In the genomic region with DNA sequence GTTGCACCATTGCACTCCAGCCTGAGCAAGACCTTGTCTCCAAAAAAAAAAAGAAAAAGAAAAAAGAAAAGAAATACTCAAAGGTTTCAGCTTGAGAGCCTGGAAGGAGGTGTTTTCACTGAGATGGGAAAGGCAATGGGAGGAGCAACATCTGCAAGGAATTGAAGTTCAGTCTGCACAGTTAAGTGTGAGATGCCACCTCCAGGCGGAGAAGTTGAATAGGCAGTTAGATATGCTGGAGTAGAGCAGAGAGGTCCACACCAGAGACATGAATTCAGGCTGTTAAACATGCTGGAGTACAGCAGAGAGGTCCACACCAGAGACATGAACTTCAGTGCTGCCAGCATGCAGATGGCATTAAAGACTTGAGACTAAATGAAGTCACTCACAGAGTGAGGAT, we compare ENCODE assay signal across 15 cellular contexts. TPM values are rescaled to one million over a fixed set of nuclear protein-coding genes. Genes with fewer than 3 reads are reported as not detected.
A peak's percentile ranks its signal among the peaks of the same experiment; 100 is the strongest.
DNase-seq lines count a peak whose midpoint lies in the region; ATAC-seq and FAIRE-seq lines count a peak whose summit lies in the region.
"Had no signal": no experiment of that assay in that cellular context is flagged by ENCODE, and none has a peak within 500 bp of the region (broad histone marks: within the 10 kb centered on the region; RNA-seq: fewer than 3 reads in every experiment).

No MANE protein-coding gene starts in this region.

- peak; percentile 73 for FAIRE-seq in HTR-8/SVneo (lab: Jason Lieb, UNC)
- FAIRE-seq: RCC 7860 had no signal

- ATAC-seq in HG02870 (IDR thresholded peaks at IDR 0.05; ENCODE audit: unreplicated experiment), result no peak
- ATAC-seq: natural killer cell treated with Interleukin-12 subunit alpha and Interleukin-12 subunit beta and Interleukin-15 and Interleukin-18, amount 100 ng/mL, for 72 hours had no signal

- DNase-seq in DMS53 (lab: John Stamatoyannopoulos, UW), result peak; percentile 7
- no peak for DNase-seq in DMS53 treated with DMSO at 0.1 percent for 48 hours (lab: John Stamatoyannopoulos, UW; ENCODE audit: unreplicated experiment)
- no peak for DNase-seq in HTR-8/SVneo (ENCODE audit: insufficient read length, low spot score)
- DNase-seq in SW480 (ENCODE audit: low spot score), result peak; percentile 28
- peak; percentile 11 for DNase-seq in iris pigment epithelial cell (ENCODE audit: low read depth)
- DNase-seq in ureter (ENCODE audit: low spot score), result no peak
- no peak for DNase-seq in NCI-H748 (lab: John Stamatoyannopoulos, UW; ENCODE audit: unreplicated experiment)
- DNase-seq: 8988T, activated T-cell treated with anti-CD3 and anti-CD28 coated beads for 4 hours, amygdala, left ventricle myocardium inferior, NCI-H1694 treated with DMSO at 0.1 percent for 48 hours had no signal

RNA-seq across cellular contexts. Expression of a gene that starts 41.4 kb away (rescaled TPM):
- 33.8 TPM for total RNA-seq in ureter

Comparison
In these comparisons a context has a peak if more than half of its experiments do, and no peak if none do; other contexts are left out.
1. DNase-seq: peak in DMS53 (single experiment), SW480 (single experiment) and iris pigment epithelial cell (single experiment); none in DMS53 treated with DMSO at 0.1 percent for 48 hours (single experiment), HTR-8/SVneo (single experiment), ureter (single experiment) and NCI-H748 (single experiment).